Comparison of ENCODE assay signal across 1 cellular context in the genomic region with DNA sequence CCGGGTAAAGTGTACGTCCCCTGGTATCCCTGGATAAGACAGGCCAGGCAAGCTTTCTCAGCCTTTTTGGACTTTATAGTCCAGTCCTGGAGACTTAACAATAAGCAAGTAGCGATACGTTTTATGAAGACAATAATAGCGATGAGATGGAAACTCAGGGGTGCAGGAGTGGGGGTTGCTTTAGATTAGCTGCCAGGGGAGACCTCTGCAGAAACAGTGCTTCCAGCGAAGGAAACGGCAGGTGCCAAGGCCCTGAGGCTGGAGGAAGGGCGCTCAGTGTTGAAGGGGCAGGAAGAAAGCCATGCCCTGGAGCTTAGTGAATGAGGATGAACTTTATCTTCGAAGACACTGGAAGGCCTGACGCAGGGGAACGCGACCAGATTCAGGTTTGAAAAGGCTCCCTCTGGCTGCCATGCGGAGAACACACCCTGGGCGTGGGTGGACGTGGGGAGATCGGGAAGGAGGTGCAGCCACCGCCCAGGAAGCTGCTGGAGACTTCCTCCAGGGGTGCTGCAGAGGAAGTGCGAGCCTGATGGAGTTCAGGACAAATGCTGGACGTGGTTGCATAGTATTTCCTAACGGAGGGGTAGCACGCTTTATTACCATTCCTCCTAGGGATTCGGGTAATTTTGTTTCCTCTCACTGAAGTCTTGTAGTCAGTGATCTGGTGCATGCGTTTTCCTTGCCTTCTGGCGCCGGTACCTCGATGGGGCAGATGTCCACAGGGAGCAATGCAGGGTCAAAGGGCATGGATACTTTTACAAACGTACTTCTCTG.
A peak's percentile ranks its signal among the peaks of the same experiment; 100 is the strongest.
TF ChIP-seq lines count a peak whose summit lies in the region.

No MANE protein-coding gene starts in this region.

TF ChIP-seq in HepG2, 621 proteins besides CTCF, POLR2A, EP300 and RAD21 (continued from another document and continues in another):
- TF ChIP-seq, protein P1, sequence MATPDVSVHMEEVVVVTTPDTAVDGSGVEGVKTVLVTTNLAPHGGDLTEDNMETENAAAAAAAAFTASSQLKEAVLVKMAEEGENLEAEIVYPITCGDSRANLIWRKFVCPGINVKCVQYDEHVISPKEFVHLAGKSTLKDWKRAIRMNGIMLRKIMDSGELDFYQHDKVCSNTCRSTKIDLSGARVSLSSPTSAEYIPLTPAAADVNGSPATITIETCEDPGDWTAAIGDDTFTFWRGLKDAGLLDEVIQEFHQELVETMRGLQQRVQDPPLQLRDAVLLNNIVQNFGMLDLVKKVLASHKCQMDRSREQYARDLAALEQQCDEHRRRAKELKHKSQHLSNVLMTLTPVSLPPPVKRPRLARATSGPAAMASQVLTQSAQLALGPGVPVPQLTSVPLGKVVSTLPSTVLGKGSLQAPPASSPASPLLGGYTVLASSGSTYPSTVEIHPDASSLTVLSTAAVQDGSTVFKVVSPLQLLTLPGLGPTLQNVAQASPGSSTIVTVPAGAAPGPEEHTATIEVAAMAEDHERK (CRISPR knock-in tag; IDR thresholded peaks at IDR 0.05; ENCODE audit: low read depth) = no peak
- TF ChIP-seq, protein P2, sequence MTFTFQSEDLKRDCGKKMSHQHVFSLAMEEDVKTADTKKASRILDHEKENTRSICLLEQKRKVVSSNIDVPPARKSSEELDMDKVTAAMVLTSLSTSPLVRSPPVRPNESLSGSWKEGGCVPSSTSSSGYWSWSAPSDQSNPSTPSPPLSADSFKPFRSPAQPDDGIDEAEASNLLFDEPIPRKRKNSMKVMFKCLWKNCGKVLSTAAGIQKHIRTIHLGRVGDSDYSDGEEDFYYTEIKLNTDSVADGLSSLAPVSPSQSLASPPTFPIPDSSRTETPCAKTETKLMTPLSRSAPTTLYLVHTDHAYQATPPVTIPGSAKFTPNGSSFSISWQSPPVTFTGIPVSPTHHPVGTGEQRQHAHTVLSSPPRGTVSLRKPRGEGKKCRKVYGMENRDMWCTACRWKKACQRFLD (CRISPR knock-in tag; IDR thresholded peaks at IDR 0.05; ENCODE audit: borderline replicate concordance) = 0 out of 2 replicates have a peak, but pooled peaks have one; percentile 11
- TF ChIP-seq CEBPB (IDR thresholded peaks at IDR 0.05; ENCODE audit: borderline replicate concordance, low read depth, low read length) (no peak), ZNF614 (CRISPR knock-in tag; IDR thresholded peaks at IDR 0.05; ENCODE audit: borderline replicate concordance) (peak; percentile 55), RORA (CRISPR knock-in tag; IDR thresholded peaks at IDR 0.05) (no peak), ZIK1 (CRISPR knock-in tag; IDR thresholded peaks at IDR 0.05; ENCODE audit: borderline replicate concordance, low read depth) (no peak), CBFB (CRISPR knock-in tag; IDR thresholded peaks at IDR 0.05) (no peak), JUND (CRISPR knock-in tag; IDR thresholded peaks at IDR 0.05) (no peak), MYC (CRISPR knock-in tag; IDR thresholded peaks at IDR 0.05; ENCODE audit: borderline replicate concordance) (peak; percentile 69), CENPX (CRISPR knock-in tag; IDR thresholded peaks at IDR 0.05) (no peak), ZSCAN31 (CRISPR knock-in tag; IDR thresholded peaks at IDR 0.05; ENCODE audit: low read depth) (no peak), PHF5A (CRISPR knock-in tag; IDR thresholded peaks at IDR 0.05; ENCODE audit: low read depth, unreplicated experiment) (peak; percentile 63), POLR2G (IDR thresholded peaks at IDR 0.05; ENCODE audit: low read depth, low read length) (peak; percentile 59; the same call in 1 of the 2 replicates), RXRB (CRISPR knock-in tag; IDR thresholded peaks at IDR 0.05; ENCODE audit: borderline replicate concordance) (peak; percentile 53; the same call in 1 of the 2 replicates), TOPORS (CRISPR knock-in tag; IDR thresholded peaks at IDR 0.05) (no peak), KAT2B (IDR thresholded peaks at IDR 0.05; ENCODE audit: borderline replicate concordance, low read depth, low read length) (no peak), MAFK (conservative IDR thresholded peaks at IDR 0.05 in 1 of 2, IDR thresholded peaks at IDR 0.05 in 1 of 2; ENCODE audit: low read length in 2 of 2) (no peak), FOXA1 (IDR thresholded peaks at IDR 0.05) (no peak), FOXA1 (CRISPR knock-in tag; IDR thresholded peaks at IDR 0.05) (no peak), ZFP82 (CRISPR knock-in tag; IDR thresholded peaks at IDR 0.05; ENCODE audit: borderline replicate concordance) (no peak; the same call in 1 of the 2 replicates), SMC3 (IDR thresholded peaks at IDR 0.05; ENCODE audit: low read length) (0 out of 2 replicates have a peak, but pooled peaks have one; percentile 0), WIZ (CRISPR knock-in tag; IDR thresholded peaks at IDR 0.05) (no peak)
- TF ChIP-seq, protein P3, sequence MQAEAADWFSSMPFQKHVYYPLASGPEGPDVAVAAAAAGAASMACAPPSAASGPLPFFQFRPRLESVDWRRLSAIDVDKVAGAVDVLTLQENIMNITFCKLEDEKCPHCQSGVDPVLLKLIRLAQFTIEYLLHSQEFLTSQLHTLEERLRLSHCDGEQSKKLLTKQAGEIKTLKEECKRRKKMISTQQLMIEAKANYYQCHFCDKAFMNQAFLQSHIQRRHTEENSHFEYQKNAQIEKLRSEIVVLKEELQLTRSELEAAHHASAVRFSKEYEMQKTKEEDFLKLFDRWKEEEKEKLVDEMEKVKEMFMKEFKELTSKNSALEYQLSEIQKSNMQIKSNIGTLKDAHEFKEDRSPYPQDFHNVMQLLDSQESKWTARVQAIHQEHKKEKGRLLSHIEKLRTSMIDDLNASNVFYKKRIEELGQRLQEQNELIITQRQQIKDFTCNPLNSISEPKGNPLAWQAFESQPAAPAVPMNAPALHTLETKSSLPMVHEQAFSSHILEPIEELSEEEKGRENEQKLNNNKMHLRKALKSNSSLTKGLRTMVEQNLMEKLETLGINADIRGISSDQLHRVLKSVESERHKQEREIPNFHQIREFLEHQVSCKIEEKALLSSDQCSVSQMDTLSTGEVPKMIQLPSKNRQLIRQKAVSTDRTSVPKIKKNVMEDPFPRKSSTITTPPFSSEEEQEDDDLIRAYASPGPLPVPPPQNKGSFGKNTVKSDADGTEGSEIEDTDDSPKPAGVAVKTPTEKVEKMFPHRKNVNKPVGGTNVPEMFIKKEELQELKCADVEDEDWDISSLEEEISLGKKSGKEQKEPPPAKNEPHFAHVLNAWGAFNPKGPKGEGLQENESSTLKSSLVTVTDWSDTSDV (CRISPR knock-in tag; IDR thresholded peaks at IDR 0.05) = no peak
- TF ChIP-seq, protein P4, sequence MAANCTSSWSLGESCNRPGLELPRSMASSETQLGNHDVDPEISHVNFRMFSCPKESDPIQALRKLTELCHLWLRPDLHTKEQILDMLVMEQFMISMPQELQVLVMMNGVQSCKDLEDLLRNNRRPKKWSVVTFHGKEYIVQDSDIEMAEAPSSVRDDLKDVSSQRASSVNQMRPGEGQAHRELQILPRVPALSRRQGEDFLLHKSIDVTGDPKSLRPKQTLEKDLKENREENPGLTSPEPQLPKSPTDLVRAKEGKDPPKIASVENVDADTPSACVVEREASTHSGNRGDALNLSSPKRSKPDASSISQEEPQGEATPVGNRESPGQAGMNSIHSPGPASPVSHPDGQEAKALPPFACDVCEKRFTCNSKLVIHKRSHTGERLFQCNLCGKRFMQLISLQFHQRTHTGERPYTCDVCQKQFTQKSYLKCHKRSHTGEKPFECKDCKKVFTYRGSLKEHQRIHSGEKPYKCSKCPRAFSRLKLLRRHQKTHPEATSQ (CRISPR knock-in tag; IDR thresholded peaks at IDR 0.05; ENCODE audit: borderline replicate concordance) = 0 out of 2 replicates have a peak, but pooled peaks have one; percentile 54
- TF ChIP-seq, protein P5, sequence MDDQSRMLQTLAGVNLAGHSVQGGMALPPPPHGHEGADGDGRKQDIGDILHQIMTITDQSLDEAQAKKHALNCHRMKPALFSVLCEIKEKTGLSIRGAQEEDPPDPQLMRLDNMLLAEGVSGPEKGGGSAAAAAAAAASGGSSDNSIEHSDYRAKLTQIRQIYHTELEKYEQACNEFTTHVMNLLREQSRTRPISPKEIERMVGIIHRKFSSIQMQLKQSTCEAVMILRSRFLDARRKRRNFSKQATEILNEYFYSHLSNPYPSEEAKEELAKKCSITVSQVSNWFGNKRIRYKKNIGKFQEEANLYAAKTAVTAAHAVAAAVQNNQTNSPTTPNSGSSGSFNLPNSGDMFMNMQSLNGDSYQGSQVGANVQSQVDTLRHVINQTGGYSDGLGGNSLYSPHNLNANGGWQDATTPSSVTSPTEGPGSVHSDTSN (CRISPR knock-in tag; IDR thresholded peaks at IDR 0.05; ENCODE audit: borderline replicate concordance) = no peak
- TF ChIP-seq, protein P6, sequence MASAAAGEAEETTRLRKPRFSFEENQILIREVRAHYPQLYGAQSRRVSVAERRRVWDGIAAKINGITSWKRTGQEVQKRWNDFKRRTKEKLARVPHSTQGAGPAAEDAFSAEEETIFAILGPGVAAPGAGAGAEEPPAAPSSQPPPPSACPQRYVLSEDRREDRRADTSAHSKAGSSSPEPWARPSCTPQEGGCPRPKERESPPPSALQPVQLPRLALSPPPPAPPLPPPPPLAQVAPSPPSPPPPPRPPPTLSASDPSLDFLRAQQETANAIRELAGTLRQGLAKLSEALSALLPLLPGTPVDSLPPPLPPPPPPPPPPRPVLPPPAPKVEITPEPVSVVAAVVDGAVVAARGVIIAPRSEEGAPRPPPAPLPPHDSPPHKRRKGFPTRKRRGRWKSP (CRISPR knock-in tag; IDR thresholded peaks at IDR 0.05) = no peak
- TF ChIP-seq, protein P7, sequence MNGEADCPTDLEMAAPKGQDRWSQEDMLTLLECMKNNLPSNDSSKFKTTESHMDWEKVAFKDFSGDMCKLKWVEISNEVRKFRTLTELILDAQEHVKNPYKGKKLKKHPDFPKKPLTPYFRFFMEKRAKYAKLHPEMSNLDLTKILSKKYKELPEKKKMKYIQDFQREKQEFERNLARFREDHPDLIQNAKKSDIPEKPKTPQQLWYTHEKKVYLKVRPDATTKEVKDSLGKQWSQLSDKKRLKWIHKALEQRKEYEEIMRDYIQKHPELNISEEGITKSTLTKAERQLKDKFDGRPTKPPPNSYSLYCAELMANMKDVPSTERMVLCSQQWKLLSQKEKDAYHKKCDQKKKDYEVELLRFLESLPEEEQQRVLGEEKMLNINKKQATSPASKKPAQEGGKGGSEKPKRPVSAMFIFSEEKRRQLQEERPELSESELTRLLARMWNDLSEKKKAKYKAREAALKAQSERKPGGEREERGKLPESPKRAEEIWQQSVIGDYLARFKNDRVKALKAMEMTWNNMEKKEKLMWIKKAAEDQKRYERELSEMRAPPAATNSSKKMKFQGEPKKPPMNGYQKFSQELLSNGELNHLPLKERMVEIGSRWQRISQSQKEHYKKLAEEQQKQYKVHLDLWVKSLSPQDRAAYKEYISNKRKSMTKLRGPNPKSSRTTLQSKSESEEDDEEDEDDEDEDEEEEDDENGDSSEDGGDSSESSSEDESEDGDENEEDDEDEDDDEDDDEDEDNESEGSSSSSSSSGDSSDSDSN (CRISPR knock-in tag; IDR thresholded peaks at IDR 0.05) = no peak
- TF ChIP-seq, protein P8, sequence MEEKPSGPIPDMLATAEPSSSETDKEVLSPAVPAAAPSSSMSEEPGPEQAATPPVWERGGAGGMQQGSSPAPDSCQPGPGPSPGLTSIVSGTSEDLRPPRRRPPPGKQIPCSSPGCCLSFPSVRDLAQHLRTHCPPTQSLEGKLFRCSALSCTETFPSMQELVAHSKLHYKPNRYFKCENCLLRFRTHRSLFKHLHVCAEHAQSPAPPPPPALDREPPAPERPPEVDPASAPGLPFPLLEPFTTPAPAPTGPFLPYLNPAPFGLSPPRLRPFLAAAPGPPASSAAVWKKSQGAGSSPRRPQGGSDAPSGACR (CRISPR knock-in tag; IDR thresholded peaks at IDR 0.05) = no peak
- TF ChIP-seq, protein P9, sequence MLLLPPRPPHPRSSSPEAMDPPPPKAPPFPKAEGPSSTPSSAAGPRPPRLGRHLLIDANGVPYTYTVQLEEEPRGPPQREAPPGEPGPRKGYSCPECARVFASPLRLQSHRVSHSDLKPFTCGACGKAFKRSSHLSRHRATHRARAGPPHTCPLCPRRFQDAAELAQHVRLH (CRISPR knock-in tag; IDR thresholded peaks at IDR 0.05; ENCODE audit: borderline replicate concordance, low read depth) = 0 out of 2 replicates have a peak, but pooled peaks have one; percentile 31
- TF ChIP-seq, protein P10, sequence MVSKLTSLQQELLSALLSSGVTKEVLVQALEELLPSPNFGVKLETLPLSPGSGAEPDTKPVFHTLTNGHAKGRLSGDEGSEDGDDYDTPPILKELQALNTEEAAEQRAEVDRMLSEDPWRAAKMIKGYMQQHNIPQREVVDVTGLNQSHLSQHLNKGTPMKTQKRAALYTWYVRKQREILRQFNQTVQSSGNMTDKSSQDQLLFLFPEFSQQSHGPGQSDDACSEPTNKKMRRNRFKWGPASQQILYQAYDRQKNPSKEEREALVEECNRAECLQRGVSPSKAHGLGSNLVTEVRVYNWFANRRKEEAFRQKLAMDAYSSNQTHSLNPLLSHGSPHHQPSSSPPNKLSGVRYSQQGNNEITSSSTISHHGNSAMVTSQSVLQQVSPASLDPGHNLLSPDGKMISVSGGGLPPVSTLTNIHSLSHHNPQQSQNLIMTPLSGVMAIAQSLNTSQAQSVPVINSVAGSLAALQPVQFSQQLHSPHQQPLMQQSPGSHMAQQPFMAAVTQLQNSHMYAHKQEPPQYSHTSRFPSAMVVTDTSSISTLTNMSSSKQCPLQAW (CRISPR knock-in tag; IDR thresholded peaks at IDR 0.05) = peak; percentile 58; the same call in 1 of the 2 replicates
- TF ChIP-seq, protein P11, sequence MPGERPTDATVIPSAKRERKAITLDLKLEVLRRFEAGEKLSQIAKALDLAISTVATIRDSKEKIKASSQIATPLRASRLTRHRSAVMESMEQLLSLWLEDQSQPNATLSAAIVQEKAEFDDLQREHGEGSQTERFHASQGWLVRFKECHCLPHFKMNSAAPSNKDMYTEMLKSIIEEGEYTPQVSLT (CRISPR knock-in tag; IDR thresholded peaks at IDR 0.05; ENCODE audit: borderline replicate concordance, low read depth) = no peak
- TF ChIP-seq, protein P12, sequence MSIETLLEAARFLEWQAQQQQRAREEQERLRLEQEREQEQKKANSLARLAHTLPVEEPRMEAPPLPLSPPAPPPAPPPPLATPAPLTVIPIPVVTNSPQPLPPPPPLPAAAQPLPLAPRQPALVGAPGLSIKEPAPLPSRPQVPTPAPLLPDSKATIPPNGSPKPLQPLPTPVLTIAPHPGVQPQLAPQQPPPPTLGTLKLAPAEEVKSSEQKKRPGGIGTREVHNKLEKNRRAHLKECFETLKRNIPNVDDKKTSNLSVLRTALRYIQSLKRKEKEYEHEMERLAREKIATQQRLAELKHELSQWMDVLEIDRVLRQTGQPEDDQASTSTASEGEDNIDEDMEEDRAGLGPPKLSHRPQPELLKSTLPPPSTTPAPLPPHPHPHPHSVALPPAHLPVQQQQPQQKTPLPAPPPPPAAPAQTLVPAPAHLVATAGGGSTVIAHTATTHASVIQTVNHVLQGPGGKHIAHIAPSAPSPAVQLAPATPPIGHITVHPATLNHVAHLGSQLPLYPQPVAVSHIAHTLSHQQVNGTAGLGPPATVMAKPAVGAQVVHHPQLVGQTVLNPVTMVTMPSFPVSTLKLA (IDR thresholded peaks at IDR 0.05) = no peak
- TF ChIP-seq, protein P13, sequence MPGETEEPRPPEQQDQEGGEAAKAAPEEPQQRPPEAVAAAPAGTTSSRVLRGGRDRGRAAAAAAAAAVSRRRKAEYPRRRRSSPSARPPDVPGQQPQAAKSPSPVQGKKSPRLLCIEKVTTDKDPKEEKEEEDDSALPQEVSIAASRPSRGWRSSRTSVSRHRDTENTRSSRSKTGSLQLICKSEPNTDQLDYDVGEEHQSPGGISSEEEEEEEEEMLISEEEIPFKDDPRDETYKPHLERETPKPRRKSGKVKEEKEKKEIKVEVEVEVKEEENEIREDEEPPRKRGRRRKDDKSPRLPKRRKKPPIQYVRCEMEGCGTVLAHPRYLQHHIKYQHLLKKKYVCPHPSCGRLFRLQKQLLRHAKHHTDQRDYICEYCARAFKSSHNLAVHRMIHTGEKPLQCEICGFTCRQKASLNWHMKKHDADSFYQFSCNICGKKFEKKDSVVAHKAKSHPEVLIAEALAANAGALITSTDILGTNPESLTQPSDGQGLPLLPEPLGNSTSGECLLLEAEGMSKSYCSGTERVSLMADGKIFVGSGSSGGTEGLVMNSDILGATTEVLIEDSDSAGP (CRISPR knock-in tag; IDR thresholded peaks at IDR 0.05; ENCODE audit: borderline replicate concordance) = peak; percentile 72
